In the genomic region with DNA sequence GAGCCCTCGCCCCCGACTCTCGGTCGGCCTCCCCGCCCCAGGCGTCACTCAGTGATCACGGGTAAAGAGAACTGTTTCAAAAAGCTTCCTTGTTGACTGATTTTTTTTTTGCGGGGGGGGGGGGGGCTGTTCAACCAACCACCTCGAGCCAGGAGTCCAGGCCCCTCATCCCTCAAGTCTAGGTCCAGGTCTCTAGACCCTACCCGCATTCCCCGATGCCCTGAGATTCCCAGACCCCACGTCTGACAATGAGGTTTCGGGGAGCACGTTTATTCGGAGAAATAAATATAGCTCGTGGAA, we compare ENCODE assay signal across 6 cellular contexts.
DNase-seq lines count a peak whose midpoint lies in the region; ATAC-seq and TF ChIP-seq lines count a peak whose summit lies in the region.

No MANE protein-coding gene starts in this region.

- CTCF ChIA-PET in RWPE1 (lab: Yijun Ruan, JAX), result interaction anchor here (0.6 to 1.3 kb wide), 2 partner anchors 31 to 48 kb away, joined by 4 to 6 read pairs; no protein-coding TSS in a partner anchor

- peak overlapping the region; percentile 87 for H3K27ac ChIP-seq in RWPE1
- peak overlapping the region; percentile 55 for H3K27ac ChIP-seq in subcutaneous abdominal adipose tissue (ENCODE audit: low read depth, low read length)

- POLR2A ChIA-PET in RWPE1 (lab: Yijun Ruan, JAX; ENCODE audit: low non-redundant PET), result no interaction called here

- H3K9ac ChIP-seq in subcutaneous abdominal adipose tissue (ENCODE audit: low read length in 5 of 5), result peak overlapping the region in 3 of 5 donors; percentile 20 to 75 (median 53)

- DNase-seq in RWPE1 (ENCODE audit: low spot score) (no peak), fibroblast of mammary gland (ENCODE audit: low read depth) (no peak), hepatic stellate cell (ENCODE audit: low spot score) (no peak)

- H3K9me3 ChIP-seq in subcutaneous abdominal adipose tissue (ENCODE audit: control insufficient read depth in 5 of 5, low read length in 5 of 5), result no peaks in the 10 kb centered on the region

- no peaks in the 10 kb centered on the region for H3K36me3 ChIP-seq in subcutaneous abdominal adipose tissue (ENCODE audit: control insufficient read depth in 5 of 5, insufficient read depth in 5 of 5, low read length in 5 of 5)

- H3K27me3 ChIP-seq in subcutaneous abdominal adipose tissue (ENCODE audit: control insufficient read depth in 5 of 5, insufficient read depth in 4 of 5, low read length in 5 of 5), result peaks cover 0 to 9% (median 0%) of the 10 kb centered on the region in 5 donors

- peak overlapping the region; percentile 72 for H3K4me3 ChIP-seq in fibroblast of mammary gland (ENCODE audit: control insufficient read depth, low read depth, low read length)
- peak overlapping the region; percentile 9 to 80 (median 76) for H3K4me3 ChIP-seq in subcutaneous abdominal adipose tissue (ENCODE audit: low read depth in 1 of 5, low read length in 5 of 5)

- TF ChIP-seq CTCF in RWPE1 (conservative IDR thresholded peaks at IDR 0.05; ENCODE audit: low read depth) (no peak), fibroblast of mammary gland (conservative IDR thresholded peaks at IDR 0.05; ENCODE audit: control insufficient read depth, insufficient read depth, low read depth, low read length) (no peak)

- no peak for ATAC-seq in HG02588 (IDR thresholded peaks at IDR 0.05; ENCODE audit: unreplicated experiment)
- no peak for ATAC-seq in GM18861 (IDR thresholded peaks at IDR 0.05; ENCODE audit: unreplicated experiment)

- peaks cover 5 to 51% (median 45%) of the 10 kb centered on the region in 5 donors for H3K4me1 ChIP-seq in subcutaneous abdominal adipose tissue (ENCODE audit: control insufficient read depth in 5 of 5, insufficient read depth in 5 of 5, low read length in 5 of 5)
